ENCODE assay signal across 9 cellular contexts in the genomic region with DNA sequence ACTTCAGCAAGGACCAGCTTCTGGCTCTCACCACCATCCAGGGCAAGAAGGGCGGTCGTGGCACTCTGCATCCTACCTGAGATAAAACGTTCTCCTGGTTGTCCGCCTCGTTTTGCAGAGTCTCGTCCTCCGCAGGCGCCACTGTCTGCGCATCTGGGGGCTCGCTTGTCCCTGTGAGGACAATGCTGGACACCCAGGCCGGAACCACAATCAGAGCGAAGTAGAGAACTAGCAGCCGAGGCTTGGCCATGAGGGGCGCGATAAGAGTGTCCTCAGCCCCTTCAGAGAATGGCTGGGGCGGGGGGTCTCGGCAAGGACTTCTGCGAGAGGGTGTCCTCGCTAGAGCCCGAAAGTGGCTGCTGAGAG. TPM values are rescaled to one million over a fixed set of nuclear protein-coding genes. Genes with fewer than 3 reads are reported as not detected.
DNase-seq lines count a peak whose midpoint lies in the region; TF ChIP-seq lines count a peak whose summit lies in the region.
"Had no signal": no experiment of that assay in that cellular context is flagged by ENCODE, and none has a peak within 500 bp of the region (broad histone marks: within the 10 kb centered on the region; RNA-seq: fewer than 3 reads in every experiment).

No MANE protein-coding gene starts in this region.

- peak overlapping the region; percentile 0 for H2AFZ ChIP-seq in trophoblast cell (ENCODE audit: insufficient read depth, low read length, poor library complexity)

- H3K36me3 ChIP-seq in CD8-positive, alpha-beta memory T cell (ENCODE audit: insufficient read depth, low read length) = no peaks in the 10 kb centered on the region
- H3K36me3 ChIP-seq in SK-N-MC (ENCODE audit: insufficient read depth, low read length) (no peaks in the 10 kb centered on the region), trophoblast cell (ENCODE audit: control insufficient read depth in 1 of 2, insufficient read depth in 2 of 2, low read length in 2 of 2) (no peaks in the 10 kb centered on the region)

- H3K23ac ChIP-seq in trophoblast cell (ENCODE audit: low read length) = no peak overlapping the region

- H2BK5ac ChIP-seq in trophoblast cell (ENCODE audit: low read depth, low read length, poor library complexity) = no peak overlapping the region

- no peak overlapping the region for H3K4ac ChIP-seq in trophoblast cell (ENCODE audit: low read depth, low read length)

- TF ChIP-seq CTCF in fibroblast of the aortic adventitia (IDR thresholded peaks at IDR 0.05; ENCODE audit: insufficient read depth, low read length) = no peak

- H3K9me3 ChIP-seq in CD8-positive, alpha-beta memory T cell (ENCODE audit: low read length) = no peaks in the 10 kb centered on the region
- H3K9me3 ChIP-seq in SK-N-MC (ENCODE audit: low read depth, low read length) (no peaks in the 10 kb centered on the region), trophoblast cell (ENCODE audit: insufficient read depth, low read depth, low read length) (peaks cover 1% of the 10 kb centered on the region)

- intact Hi-C loops in posterior cingulate gyrus (cut with DNase I) = no loop called here

- H3K27me3 Mint-ChIP-seq in CD8-positive, alpha-beta memory T cell = peaks cover 29 to 56% of the 10 kb centered on the region in 2 donors

- H3K4me3 ChIP-seq in CD8-positive, alpha-beta memory T cell (ENCODE audit: low read length) = peak overlapping the region; percentile 74
- H3K4me3 ChIP-seq in SK-N-MC (peak overlapping the region; percentile 92), fibroblast of the aortic adventitia (ENCODE audit: low read depth, low read length) (peak overlapping the region; percentile 93), trophoblast cell (ENCODE audit: low read depth, low read length) (peak overlapping the region; percentile 72)

- no CpG with 5 or more reads among the region's 20 CpGs for WGBS in trophoblast cell (ENCODE audit: extremely low coverage, insufficient coverage, insufficient read length)

- H3K9me3 Mint-ChIP-seq in CD8-positive, alpha-beta memory T cell = peaks cover 0 to 4% (median 0%) of the 10 kb centered on the region in 5 donors

- H3K18ac ChIP-seq in trophoblast cell (ENCODE audit: low read length) = no peak overlapping the region

- H3K4me2 ChIP-seq in trophoblast cell (ENCODE audit: low read length) = peak overlapping the region; percentile 75

- no peak overlapping the region for H2AK5ac ChIP-seq in trophoblast cell (ENCODE audit: low read length)

- H3K27ac ChIP-seq in CD8-positive, alpha-beta memory T cell (ENCODE audit: low read depth, low read length) = no peak overlapping the region
- H3K27ac ChIP-seq in SK-N-MC (no peak overlapping the region), trophoblast cell (ENCODE audit: low read depth, low read length) (no peak overlapping the region)

- no peak overlapping the region for H3K9ac ChIP-seq in SK-N-MC (ENCODE audit: insufficient read length)
- no peak overlapping the region for H3K9ac ChIP-seq in trophoblast cell (ENCODE audit: low read length)

- H3K79me2 ChIP-seq in trophoblast cell (ENCODE audit: control insufficient read depth, insufficient read depth, low read length, poor library complexity) = no peaks in the 10 kb centered on the region

- POLR2A ChIA-PET in CD8-positive, alpha-beta memory T cell (lab: Charles Lee) = no interaction called here

- H3K4me3 Mint-ChIP-seq in CD8-positive, alpha-beta memory T cell = peak overlapping the region; percentile 45 to 91 (median 84)

- no peak overlapping the region for H2BK12ac ChIP-seq in trophoblast cell (ENCODE audit: low read length)

- H3K27ac Mint-ChIP-seq in CD8-positive, alpha-beta memory T cell = no peak overlapping the region

- H2BK120ac ChIP-seq in trophoblast cell (ENCODE audit: insufficient read depth, low read length, poor library complexity) = no peak overlapping the region

- peaks cover 4% of the 10 kb centered on the region for H3K4me1 ChIP-seq in CD8-positive, alpha-beta memory T cell (ENCODE audit: insufficient read depth, low read length)
- peaks cover 0 to 5% of the 10 kb centered on the region in 2 experiments for H3K4me1 ChIP-seq in trophoblast cell (ENCODE audit: control insufficient read depth in 1 of 2, insufficient read depth in 2 of 2, low read length in 2 of 2)

- CTCF ChIA-PET in CD8-positive, alpha-beta memory T cell (lab: Charles Lee) = no interaction called here

- H3K14ac ChIP-seq in trophoblast cell (ENCODE audit: low read length) = no peak overlapping the region

- no peak overlapping the region for H4K8ac ChIP-seq in trophoblast cell (ENCODE audit: low read depth, low read length)

- no peak overlapping the region for H4K12ac ChIP-seq in trophoblast cell (ENCODE audit: low read depth, low read length)

- H3K4me1 Mint-ChIP-seq in CD8-positive, alpha-beta memory T cell = peaks cover 9 to 17% (median 15%) of the 10 kb centered on the region in 3 donors

- no peak overlapping the region for H4K91ac ChIP-seq in trophoblast cell (ENCODE audit: low read depth, low read length)

- no peak for DNase-seq in CD8-positive, alpha-beta memory T cell
- DNase-seq in SK-N-MC (ENCODE audit: low read depth, low spot score) (no peak), fibroblast of the aortic adventitia (ENCODE audit: low read depth) (no peak), trophoblast cell (no peak), posterior cingulate gyrus (no peak), SIG-M5 (lab: John Stamatoyannopoulos, UW) (no peak), NCI-H1105 treated with DMSO at 0.1 percent for 48 hours (lab: John Stamatoyannopoulos, UW) (no peak), NK-92 (lab: John Stamatoyannopoulos, UW; ENCODE audit: unreplicated experiment) (no peak)
- DNase-seq: KG1 had no signal

- H3K27me3 ChIP-seq in CD8-positive, alpha-beta memory T cell (ENCODE audit: insufficient read depth, low read length, poor library complexity, severe bottlenecking) = peaks cover 13% of the 10 kb centered on the region
- H3K27me3 ChIP-seq in trophoblast cell (ENCODE audit: insufficient read depth, low read length) = peaks cover 17% of the 10 kb centered on the region

- H3K79me1 ChIP-seq in trophoblast cell (ENCODE audit: low read length) = no peaks in the 10 kb centered on the region

- H3K36me3 Mint-ChIP-seq in CD8-positive, alpha-beta memory T cell = peaks cover 0 to 3% (median 0%) of the 10 kb centered on the region in 3 donors

RNA-seq across cellular contexts. Expression of gene OLFML2B, which starts 0.5 kb away (rescaled TPM):
- total RNA-seq in CD8-positive, alpha-beta memory T cell = under 1 TPM; 0.22 TPM
- polyA plus RNA-seq in CD8-positive, alpha-beta memory T cell = not detected
- 12.0 and 14.5 TPM in 2 replicates for total RNA-seq in fibroblast of the aortic adventitia (ENCODE audit: low replicate concordance)
- polyA plus RNA-seq in trophoblast cell (2013) = 0.22 and 0.33 TPM in 2 replicates

RNA-seq across cellular contexts. Expression of gene NOS1AP, which starts 46.3 kb away (rescaled TPM):
- total RNA-seq in CD8-positive, alpha-beta memory T cell = under 1 TPM in 1 of 2 experiments, not detected in 1; 0.07 TPM
- polyA plus RNA-seq in CD8-positive, alpha-beta memory T cell = not detected
- 0.18 TPM in 1 of 2 replicates, not detected in the other for total RNA-seq in fibroblast of the aortic adventitia (ENCODE audit: low replicate concordance)
- 2.3 and 2.7 TPM in 2 replicates for polyA plus RNA-seq in trophoblast cell (2013)

Comparison
In these comparisons a context has a peak if more than half of its experiments do, and no peak if none do; other contexts are left out.
1. RNA of gene OLFML2B, which starts 0.5 kb away (total RNA-seq): 12.0 to 14.5 TPM in fibroblast of the aortic adventitia; 0.22 TPM in CD8-positive, alpha-beta memory T cell; every median in the first group is over 10 times any median in the second.
2. Peak in every context shown above with its lines, with median percentiles within 50 percentile points of each other: H3K4me3 ChIP-seq.